Comparison of ENCODE assay signal across 8 cellular contexts in genomic region chr6:117674991-117675657, GRCh38. TPM values are rescaled to one million over a fixed set of nuclear protein-coding genes. Genes with fewer than 3 reads are reported as not detected.
DNase-seq lines count a peak whose midpoint lies in the region; ATAC-seq lines count a peak whose summit lies in the region.

Gene NUS1 (plus strand): TSS chr6:117675469. CDS start chr6:117675671, 202 bp downstream.

- peak; percentile 99 for ATAC-seq in HG03439 (IDR thresholded peaks at IDR 0.05; ENCODE audit: unreplicated experiment)
- peak; percentile 95 to 96 for ATAC-seq in activated CD4-positive, CD25-positive, alpha-beta regulatory T cell treated with anti-CD3 and anti-CD28 coated beads, Interleukin-2, amount 50 U/mL, for 24 hours

- DNase-seq in Ammon's horn (ENCODE audit: low spot score), result peak; percentile 98
- peak; percentile 92 for DNase-seq in GM19238 (ENCODE audit: insufficient read length, low spot score)
- peak; percentile 91 for DNase-seq in NCI-H460 (ENCODE audit: extremely low read depth, low read depth)
- peak; percentile 98 for DNase-seq in cerebellar cortex (ENCODE audit: low spot score)
- peak; percentile 99 for DNase-seq in islet precursor cell
- peak; percentile 95 to 97 (median 97) for DNase-seq in stimulated activated CD4-positive, alpha-beta T cell treated with anti-CD3 and anti-CD28 coated beads, Interleukin-12 subunit alpha, Interleukin-12 subunit beta, amount 100 ng/mL, for 48 hours (ENCODE audit: low read depth in 2 of 3, low spot score in 1 of 3)

RNA-seq across cellular contexts. Expression of gene NUS1, which starts in this region (rescaled TPM):
- total RNA-seq in NCI-H460 (2014; rRNA removed; shearing (Covaris generic)), result 16.1 and 17.7 TPM in 2 replicates
- 16.7 and 18.0 TPM in 2 replicates for polyA plus RNA-seq in NCI-H460 (2014; cell fraction: nucleus; rRNA removed)

Comparison
In these comparisons a context has a peak if more than half of its experiments do, and no peak if none do; other contexts are left out.
1. Peak in every context shown above with its lines: DNase-seq and ATAC-seq.